14 cellular contexts compared by ENCODE assay signal in the genomic region with DNA sequence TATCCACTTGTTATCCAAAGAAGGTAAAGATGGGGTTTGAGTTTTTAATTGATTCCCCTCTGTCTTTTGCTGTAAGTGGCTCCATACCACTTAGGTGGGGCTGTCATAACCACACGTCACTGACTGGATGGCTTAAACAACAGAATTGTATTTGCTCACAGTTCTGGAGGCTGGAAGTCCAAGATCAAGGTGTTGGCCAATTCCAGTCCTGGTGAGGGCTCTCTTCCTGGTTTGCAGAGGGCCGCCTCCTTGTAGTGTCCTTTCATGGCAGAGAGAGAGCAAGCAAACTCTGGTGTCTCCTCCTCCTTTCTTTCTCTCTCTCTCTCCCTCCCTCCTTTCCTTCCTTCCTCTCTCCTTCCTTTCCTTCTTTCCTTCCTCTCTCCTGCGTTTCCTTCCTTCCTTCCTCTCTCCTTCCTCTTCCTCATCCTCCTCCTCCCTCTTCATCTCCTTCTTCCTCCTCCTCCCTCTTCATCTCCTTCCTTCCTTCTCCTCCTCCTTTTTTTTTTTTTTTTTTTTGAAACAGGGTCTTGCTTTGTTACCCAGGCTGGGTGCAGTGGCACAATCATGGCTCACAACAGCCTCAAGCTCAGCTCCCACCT.
A peak's percentile ranks its signal among the peaks of the same experiment; 100 is the strongest.
DNase-seq lines count a peak whose midpoint lies in the region; ATAC-seq and TF ChIP-seq lines count a peak whose summit lies in the region.
"Had no signal": no experiment of that assay in that cellular context is flagged by ENCODE, and none has a peak within 500 bp of the region (broad histone marks: within the 10 kb centered on the region; RNA-seq: fewer than 3 reads in every experiment).

No MANE protein-coding gene starts in this region.

- peaks cover 33% of the 10 kb centered on the region for H3K4me1 ChIP-seq in Caco-2
- peaks cover under 1% of the 10 kb centered on the region; the same call in 1 of the 2 replicates for H3K4me1 ChIP-seq in HEK293 (ENCODE audit: control insufficient read depth, insufficient read depth, low read length)
- H3K4me1 ChIP-seq in mucosa of descending colon (ENCODE audit: low read depth): peaks cover 8% of the 10 kb centered on the region

- no peaks in the 10 kb centered on the region for H3K27me3 Mint-ChIP-seq in Caco-2 (ENCODE audit: insufficient read depth, unreplicated experiment)

- no TSS peak for BruUV-seq in Caco-2 (replicated peaks; lab: Mats Ljungman, UMichigan)

- H3K9me3 Mint-ChIP-seq in Caco-2 (ENCODE audit: unreplicated experiment): peaks cover 7% of the 10 kb centered on the region

- H3K4me1 Mint-ChIP-seq in Caco-2 (ENCODE audit: low read depth, unreplicated experiment): peaks cover 48% of the 10 kb centered on the region
- H3K4me1 Mint-ChIP-seq: CD4-positive, alpha-beta memory T cell had no signal

- no peaks in the 10 kb centered on the region for H3K27me3 ChIP-seq in Caco-2 (replicated peaks; ENCODE audit: control insufficient read depth, insufficient read depth, low read length)

- POLR2A ChIA-PET in Caco-2 (lab: Charles Lee): no interaction called here
- POLR2A ChIA-PET in HEK293 (lab: Yijun Ruan, JAX): no interaction called here

- H3K4me3 Mint-ChIP-seq in Caco-2 (ENCODE audit: unreplicated experiment): no peak overlapping the region
- H3K4me3 Mint-ChIP-seq: CD4-positive, alpha-beta memory T cell had no signal

- ATAC-seq in mucosa of descending colon (peak; percentile 58), GM21737 (IDR thresholded peaks at IDR 0.05; ENCODE audit: unreplicated experiment) (no peak), HG02678 (IDR thresholded peaks at IDR 0.05; ENCODE audit: unreplicated experiment) (no peak)

- CTCF ChIA-PET in Caco-2 (lab: Charles Lee): no interaction called here
- CTCF ChIA-PET in HEK293 (lab: Yijun Ruan, JAX): no interaction called here

- no peaks in the 10 kb centered on the region for H3K9me3 ChIP-seq in Caco-2
- no peaks in the 10 kb centered on the region for H3K9me3 ChIP-seq in HEK293 (ENCODE audit: control insufficient read depth, insufficient read depth, low read depth, low read length)
- no peaks in the 10 kb centered on the region for H3K9me3 ChIP-seq in mucosa of descending colon

- no peak overlapping the region for H3K27ac ChIP-seq in HEK293 (ENCODE audit: extremely low read depth, low read depth, low read length)
- peak overlapping the region; percentile 75 for H3K27ac ChIP-seq in temporal lobe (ENCODE audit: low read depth, low read length)
- H3K27ac ChIP-seq: GM23248 had no signal

- H3K36me3 ChIP-seq in Caco-2 (ENCODE audit: control insufficient read depth, insufficient read depth, low read length) (no peaks in the 10 kb centered on the region; the same call in none of the 2 replicates), HEK293 (ENCODE audit: control insufficient read depth in 2 of 2, insufficient read depth in 1 of 2, low read length in 2 of 2) (no peaks in the 10 kb centered on the region), mucosa of descending colon (ENCODE audit: low read depth) (no peaks in the 10 kb centered on the region)

- DNase-seq in Caco-2 (no peak), mucosa of descending colon (no peak)
- DNase-seq: C1 segment of cervical spinal cord; CD4-positive, alpha-beta memory T cell; COR-L47; DMS153; DND-41; GM23248; H7; HCEC 1CT had no signal

- intact Hi-C loops in Caco-2 (cut with micrococcal nuclease; ENCODE audit: unreplicated experiment) (no loop called here), mucosa of descending colon (cut with DNase I, micrococcal nuclease) (no loop called here)

- H3K36me3 Mint-ChIP-seq in Caco-2 (ENCODE audit: insufficient read depth, unreplicated experiment): peaks cover 63% of the 10 kb centered on the region
- H3K36me3 Mint-ChIP-seq: CD4-positive, alpha-beta memory T cell had no signal

- no peak for TF ChIP-seq CTCF in Caco-2 (IDR thresholded peaks at IDR 0.05; ENCODE audit: insufficient read depth in 1 of 2, low read depth in 1 of 2, low read length in 1 of 2, severe bottlenecking in 1 of 2, unreplicated experiment in 1 of 2)
- TF ChIP-seq CTCF in HEK293 (tag by site-specific recombination; IDR thresholded peaks at IDR 0.05): no peak
- TF ChIP-seq CTCF in mucosa of descending colon (IDR thresholded peaks at IDR 0.05): no peak

- peak overlapping the region; percentile 15 for H3K27ac Mint-ChIP-seq in Caco-2 (ENCODE audit: unreplicated experiment)
- H3K27ac Mint-ChIP-seq: CD4-positive, alpha-beta memory T cell had no signal

- H3K4me3 ChIP-seq in Caco-2 (ENCODE audit: low read depth, low read length) (no peak overlapping the region), HEK293 (ENCODE audit: low read depth, low read length) (no peak overlapping the region), mucosa of descending colon (no peak overlapping the region)
- H3K4me3 ChIP-seq: GM23248 had no signal

TF ChIP-seq in HEK293, 187 proteins besides CTCF, POLR2A, EP300 and RAD21 (continues in another document):
- TF ChIP-seq, protein P1, sequence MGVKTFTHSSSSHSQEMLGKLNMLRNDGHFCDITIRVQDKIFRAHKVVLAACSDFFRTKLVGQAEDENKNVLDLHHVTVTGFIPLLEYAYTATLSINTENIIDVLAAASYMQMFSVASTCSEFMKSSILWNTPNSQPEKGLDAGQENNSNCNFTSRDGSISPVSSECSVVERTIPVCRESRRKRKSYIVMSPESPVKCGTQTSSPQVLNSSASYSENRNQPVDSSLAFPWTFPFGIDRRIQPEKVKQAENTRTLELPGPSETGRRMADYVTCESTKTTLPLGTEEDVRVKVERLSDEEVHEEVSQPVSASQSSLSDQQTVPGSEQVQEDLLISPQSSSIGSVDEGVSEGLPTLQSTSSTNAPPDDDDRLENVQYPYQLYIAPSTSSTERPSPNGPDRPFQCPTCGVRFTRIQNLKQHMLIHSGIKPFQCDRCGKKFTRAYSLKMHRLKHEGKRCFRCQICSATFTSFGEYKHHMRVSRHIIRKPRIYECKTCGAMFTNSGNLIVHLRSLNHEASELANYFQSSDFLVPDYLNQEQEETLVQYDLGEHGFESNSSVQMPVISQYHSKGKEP (tag by site-specific recombination; IDR thresholded peaks at IDR 0.05): no peak
- no peak for TF ChIP-seq ZNF623 (tag by site-specific recombination; IDR thresholded peaks at IDR 0.05)
- TF ChIP-seq ZNF473 (tag by site-specific recombination; IDR thresholded peaks at IDR 0.05): peak; percentile 37; the same call in 1 of the 2 replicates
- TF ChIP-seq, protein P2, sequence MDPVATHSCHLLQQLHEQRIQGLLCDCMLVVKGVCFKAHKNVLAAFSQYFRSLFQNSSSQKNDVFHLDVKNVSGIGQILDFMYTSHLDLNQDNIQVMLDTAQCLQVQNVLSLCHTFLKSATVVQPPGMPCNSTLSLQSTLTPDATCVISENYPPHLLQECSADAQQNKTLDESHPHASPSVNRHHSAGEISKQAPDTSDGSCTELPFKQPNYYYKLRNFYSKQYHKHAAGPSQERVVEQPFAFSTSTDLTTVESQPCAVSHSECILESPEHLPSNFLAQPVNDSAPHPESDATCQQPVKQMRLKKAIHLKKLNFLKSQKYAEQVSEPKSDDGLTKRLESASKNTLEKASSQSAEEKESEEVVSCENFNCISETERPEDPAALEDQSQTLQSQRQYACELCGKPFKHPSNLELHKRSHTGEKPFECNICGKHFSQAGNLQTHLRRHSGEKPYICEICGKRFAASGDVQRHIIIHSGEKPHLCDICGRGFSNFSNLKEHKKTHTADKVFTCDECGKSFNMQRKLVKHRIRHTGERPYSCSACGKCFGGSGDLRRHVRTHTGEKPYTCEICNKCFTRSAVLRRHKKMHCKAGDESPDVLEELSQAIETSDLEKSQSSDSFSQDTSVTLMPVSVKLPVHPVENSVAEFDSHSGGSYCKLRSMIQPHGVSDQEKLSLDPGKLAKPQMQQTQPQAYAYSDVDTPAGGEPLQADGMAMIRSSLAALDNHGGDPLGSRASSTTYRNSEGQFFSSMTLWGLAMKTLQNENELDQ (tag by site-specific recombination; IDR thresholded peaks at IDR 0.05; ENCODE audit: low read depth): no peak
- no peak for TF ChIP-seq ZNF501 (tag by site-specific recombination; IDR thresholded peaks at IDR 0.05)
- TF ChIP-seq, protein P3, sequence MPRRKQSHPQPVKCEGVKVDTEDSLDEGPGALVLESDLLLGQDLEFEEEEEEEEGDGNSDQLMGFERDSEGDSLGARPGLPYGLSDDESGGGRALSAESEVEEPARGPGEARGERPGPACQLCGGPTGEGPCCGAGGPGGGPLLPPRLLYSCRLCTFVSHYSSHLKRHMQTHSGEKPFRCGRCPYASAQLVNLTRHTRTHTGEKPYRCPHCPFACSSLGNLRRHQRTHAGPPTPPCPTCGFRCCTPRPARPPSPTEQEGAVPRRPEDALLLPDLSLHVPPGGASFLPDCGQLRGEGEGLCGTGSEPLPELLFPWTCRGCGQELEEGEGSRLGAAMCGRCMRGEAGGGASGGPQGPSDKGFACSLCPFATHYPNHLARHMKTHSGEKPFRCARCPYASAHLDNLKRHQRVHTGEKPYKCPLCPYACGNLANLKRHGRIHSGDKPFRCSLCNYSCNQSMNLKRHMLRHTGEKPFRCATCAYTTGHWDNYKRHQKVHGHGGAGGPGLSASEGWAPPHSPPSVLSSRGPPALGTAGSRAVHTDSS (tag by site-specific recombination; IDR thresholded peaks at IDR 0.05): peak; percentile 88
- TF ChIP-seq SETDB1 (IDR thresholded peaks at IDR 0.05; ENCODE audit: insufficient read length, low read length): no peak
- TF ChIP-seq, protein P4, sequence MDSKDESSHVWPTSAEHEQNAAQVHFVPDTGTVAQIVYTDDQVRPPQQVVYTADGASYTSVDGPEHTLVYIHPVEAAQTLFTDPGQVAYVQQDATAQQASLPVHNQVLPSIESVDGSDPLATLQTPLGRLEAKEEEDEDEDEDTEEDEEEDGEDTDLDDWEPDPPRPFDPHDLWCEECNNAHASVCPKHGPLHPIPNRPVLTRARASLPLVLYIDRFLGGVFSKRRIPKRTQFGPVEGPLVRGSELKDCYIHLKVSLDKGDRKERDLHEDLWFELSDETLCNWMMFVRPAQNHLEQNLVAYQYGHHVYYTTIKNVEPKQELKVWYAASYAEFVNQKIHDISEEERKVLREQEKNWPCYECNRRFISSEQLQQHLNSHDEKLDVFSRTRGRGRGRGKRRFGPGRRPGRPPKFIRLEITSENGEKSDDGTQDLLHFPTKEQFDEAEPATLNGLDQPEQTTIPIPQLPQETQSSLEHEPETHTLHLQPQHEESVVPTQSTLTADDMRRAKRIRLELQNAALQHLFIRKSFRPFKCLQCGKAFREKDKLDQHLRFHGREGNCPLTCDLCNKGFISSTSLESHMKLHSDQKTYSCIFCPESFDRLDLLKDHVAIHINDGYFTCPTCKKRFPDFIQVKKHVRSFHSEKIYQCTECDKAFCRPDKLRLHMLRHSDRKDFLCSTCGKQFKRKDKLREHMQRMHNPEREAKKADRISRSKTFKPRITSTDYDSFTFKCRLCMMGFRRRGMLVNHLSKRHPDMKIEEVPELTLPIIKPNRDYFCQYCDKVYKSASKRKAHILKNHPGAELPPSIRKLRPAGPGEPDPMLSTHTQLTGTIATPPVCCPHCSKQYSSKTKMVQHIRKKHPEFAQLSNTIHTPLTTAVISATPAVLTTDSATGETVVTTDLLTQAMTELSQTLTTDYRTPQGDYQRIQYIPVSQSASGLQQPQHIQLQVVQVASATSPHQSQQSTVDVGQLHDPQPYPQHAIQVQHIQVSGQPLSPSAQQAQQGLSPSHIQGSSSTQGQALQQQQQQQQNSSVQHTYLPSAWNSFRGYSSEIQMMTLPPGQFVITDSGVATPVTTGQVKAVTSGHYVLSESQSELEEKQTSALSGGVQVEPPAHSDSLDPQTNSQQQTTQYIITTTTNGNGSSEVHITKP (tag by site-specific recombination; IDR thresholded peaks at IDR 0.05): no peak
